Comparison of ENCODE assay signal across 11 cellular contexts in the genomic region with DNA sequence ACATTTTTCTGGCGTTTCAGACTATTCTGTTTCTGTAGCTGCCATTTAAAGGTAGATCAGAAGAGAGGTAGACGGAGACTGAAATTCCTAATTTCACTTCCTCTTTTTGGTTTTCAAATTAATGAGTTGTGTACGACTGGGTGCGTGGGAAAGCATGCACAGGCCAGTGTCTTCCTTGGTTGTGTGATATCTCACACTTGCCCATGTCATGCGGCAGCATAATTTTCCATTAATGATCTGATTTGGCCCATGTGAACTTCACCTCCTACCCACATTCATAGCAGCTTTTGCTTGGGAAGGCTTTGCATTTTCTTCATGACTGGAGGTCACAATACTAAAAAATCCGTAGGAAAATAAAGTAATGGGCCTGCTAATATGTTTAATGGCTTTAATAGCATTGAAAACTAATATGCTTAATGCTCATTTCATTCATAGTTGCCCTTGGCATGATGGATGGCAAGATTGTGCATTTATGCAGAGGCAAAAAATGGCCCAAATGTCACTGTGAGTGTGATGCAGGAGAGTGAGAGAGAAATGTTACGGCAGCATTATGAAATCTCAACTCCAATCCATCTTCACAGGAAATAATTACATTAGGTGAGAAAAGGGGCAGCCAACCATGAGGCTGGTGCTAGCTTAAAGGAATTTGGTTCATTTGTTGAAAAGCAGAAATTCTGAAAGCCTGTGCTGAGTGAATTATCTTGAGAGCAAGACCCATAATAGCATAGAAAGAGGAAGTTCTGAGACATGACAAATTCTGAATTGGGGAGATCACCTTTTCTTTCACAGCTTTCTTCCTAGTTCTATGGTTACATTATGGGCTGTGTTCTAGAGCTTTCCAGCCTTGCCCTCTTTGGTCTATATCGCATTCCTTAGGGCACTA.
DNase-seq lines count a peak whose midpoint lies in the region; ATAC-seq and TF ChIP-seq lines count a peak whose summit lies in the region.
"Had no signal": no experiment of that assay in that cellular context is flagged by ENCODE, and none has a peak within 500 bp of the region (broad histone marks: within the 10 kb centered on the region; RNA-seq: fewer than 3 reads in every experiment).

No MANE protein-coding gene starts in this region.

- no peak for TF ChIP-seq CTCF in esophagus squamous epithelium (IDR thresholded peaks at IDR 0.05)

- H3K27me3 ChIP-seq in esophagus squamous epithelium = no peaks in the 10 kb centered on the region

- H3K4me1 ChIP-seq in esophagus squamous epithelium = no peaks in the 10 kb centered on the region

- DNase-seq in SKM-1 (lab: John Stamatoyannopoulos, UW; ENCODE audit: unreplicated experiment) (peak; percentile 81), NCI-H226 (no peak), NCI-H1436 treated with DMSO at 0.1 percent for 48 hours (lab: John Stamatoyannopoulos, UW) (no peak), putamen (ENCODE audit: low spot score) (no peak), esophagus squamous epithelium (lab: John Stamatoyannopoulos, UW) (no peak)
- DNase-seq: activated CD4-positive, CD25-positive, alpha-beta regulatory T cell; amygdala had no signal

- no peaks in the 10 kb centered on the region for H3K9me3 ChIP-seq in esophagus squamous epithelium

- H3K27ac ChIP-seq in esophagus squamous epithelium = no peak overlapping the region

- intact Hi-C loops in esophagus squamous epithelium (cut with DNase I) = no loop called here

- H3K4me3 ChIP-seq in esophagus squamous epithelium = no peak overlapping the region

- TF ChIP-seq POLR2A in esophagus squamous epithelium (IDR thresholded peaks at IDR 0.05) = no peak

- WGBS in esophagus squamous epithelium, 2 donors = 81 to 86% methylated on average over 8 of the region's 8 CpGs

- ATAC-seq in GM18498 (IDR thresholded peaks at IDR 0.05; ENCODE audit: unreplicated experiment) = peak; percentile 81
- ATAC-seq in GM21423 (IDR thresholded peaks at IDR 0.05; ENCODE audit: unreplicated experiment) = peak; percentile 75
- peak; percentile 88 for ATAC-seq in HG03139 (IDR thresholded peaks at IDR 0.05; ENCODE audit: unreplicated experiment)
- ATAC-seq: HCT116 had no signal

- no peaks in the 10 kb centered on the region for H3K36me3 ChIP-seq in esophagus squamous epithelium
